Comparison of ENCODE assay signal across 9 cellular contexts in the genomic region with DNA sequence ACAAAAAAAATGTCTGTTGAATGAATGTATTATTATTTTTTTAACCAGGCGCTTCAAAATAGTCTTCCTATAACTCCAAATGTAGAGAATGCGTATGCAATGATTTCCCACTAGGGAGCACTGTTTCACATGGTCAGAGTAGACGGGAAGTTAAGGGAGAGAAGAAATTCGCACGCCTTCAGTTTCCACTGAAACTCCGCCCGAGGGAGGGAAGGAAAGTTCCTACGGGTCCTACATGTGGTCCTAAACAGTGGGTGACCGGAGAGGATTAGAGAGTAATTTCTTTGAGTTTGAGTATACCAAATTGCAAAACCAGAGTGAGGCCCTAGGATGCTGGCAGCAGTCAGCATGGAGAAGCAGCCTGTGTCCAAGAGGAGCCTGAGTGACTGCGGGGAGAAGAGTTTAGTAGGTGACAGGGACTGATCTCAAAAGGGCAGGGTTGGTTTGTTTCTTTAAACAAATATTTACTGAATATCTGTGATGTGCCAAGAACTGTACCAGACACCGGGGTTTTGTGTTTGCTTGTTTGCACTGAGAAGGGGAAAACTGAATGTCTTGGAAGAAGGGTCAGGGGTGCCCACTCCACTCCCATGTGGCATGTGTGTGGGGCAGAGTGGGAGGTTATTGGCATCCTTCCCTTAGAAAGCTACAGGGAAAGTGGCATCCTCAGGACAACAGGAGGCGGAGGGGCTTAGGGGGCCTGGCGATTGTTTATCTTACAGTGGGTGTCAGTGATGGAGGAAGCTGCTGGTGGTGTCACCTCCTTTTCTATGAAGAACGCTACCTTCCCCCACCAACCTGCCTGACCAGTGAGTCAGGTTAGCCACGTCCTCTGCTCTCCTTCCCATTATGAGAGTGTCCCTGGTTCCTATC. TPM values are rescaled to one million over a fixed set of nuclear protein-coding genes. Genes with fewer than 3 reads are reported as not detected.
DNase-seq lines count a peak whose midpoint lies in the region; ATAC-seq and TF ChIP-seq lines count a peak whose summit lies in the region.
"Had no signal": no experiment of that assay in that cellular context is flagged by ENCODE, and none has a peak within 500 bp of the region (broad histone marks: within the 10 kb centered on the region; RNA-seq: fewer than 3 reads in every experiment).

No MANE protein-coding gene starts in this region.

- H3K4me3 ChIP-seq in left ventricle myocardium inferior: no peak overlapping the region
- no peak overlapping the region for H3K4me3 ChIP-seq in smooth muscle cell

- H3K27me3 Mint-ChIP-seq in activated T-cell treated with anti-CD3 and anti-CD28 coated beads, Interleukin-2, amount 50 U/mL, for 24 hours: no peaks in the 10 kb centered on the region
- no peaks in the 10 kb centered on the region for H3K27me3 Mint-ChIP-seq in activated naive CD8-positive, alpha-beta T cell

- H3K9me3 ChIP-seq in left ventricle myocardium inferior (replicated peaks) (no peaks in the 10 kb centered on the region), smooth muscle cell (replicated peaks; ENCODE audit: low read depth) (no peaks in the 10 kb centered on the region)

- H3F3A ChIP-seq in smooth muscle cell (ENCODE audit: low read depth): no peaks in the 10 kb centered on the region

- peak overlapping the region; percentile 74 for H3K27ac Mint-ChIP-seq in activated T-cell treated with anti-CD3 and anti-CD28 coated beads, Interleukin-2, amount 50 U/mL, for 24 hours
- peak overlapping the region; percentile 50 for H3K27ac Mint-ChIP-seq in activated naive CD8-positive, alpha-beta T cell

- H3K27me3 ChIP-seq in left ventricle myocardium inferior (ENCODE audit: low read depth) (peaks cover 18% of the 10 kb centered on the region), smooth muscle cell (ENCODE audit: low read depth) (no peaks in the 10 kb centered on the region)

- no peak overlapping the region for H2AFZ ChIP-seq in smooth muscle cell (ENCODE audit: low read depth)

- WGBS in smooth muscle cell (ENCODE audit: low lambda C conversion rate): 58% methylated on average over 15 of the region's 15 CpGs

- peak overlapping the region; percentile 44 for H3K9ac ChIP-seq in smooth muscle cell (ENCODE audit: low read depth)

- H3K9me3 Mint-ChIP-seq in activated T-cell treated with anti-CD3 and anti-CD28 coated beads, Interleukin-2, amount 50 U/mL, for 24 hours: no peaks in the 10 kb centered on the region
- no peaks in the 10 kb centered on the region for H3K9me3 Mint-ChIP-seq in activated naive CD8-positive, alpha-beta T cell (ENCODE audit: low read depth)

- peaks cover 15% of the 10 kb centered on the region for H3K4me1 Mint-ChIP-seq in activated T-cell treated with anti-CD3 and anti-CD28 coated beads, Interleukin-2, amount 50 U/mL, for 24 hours (ENCODE audit: low read depth)
- peaks cover 9% of the 10 kb centered on the region for H3K4me1 Mint-ChIP-seq in activated naive CD8-positive, alpha-beta T cell (ENCODE audit: low read depth)

- no peaks in the 10 kb centered on the region for H3K79me2 ChIP-seq in smooth muscle cell (ENCODE audit: low read depth)

- H3K27ac ChIP-seq in left ventricle myocardium inferior (replicated peaks): no peak overlapping the region
- peak overlapping the region; percentile 84 for H3K27ac ChIP-seq in smooth muscle cell (ENCODE audit: low read depth)

- H3K4me1 ChIP-seq in left ventricle myocardium inferior: no peaks in the 10 kb centered on the region
- H3K4me1 ChIP-seq in smooth muscle cell (ENCODE audit: low read depth): no peaks in the 10 kb centered on the region

- DNase-seq in activated T-cell treated with anti-CD3 and anti-CD28 coated beads, Interleukin-2, amount 50 U/mL, for 24 hours: peak; percentile 51
- DNase-seq in activated T-cell treated with anti-CD3 and anti-CD28 coated beads, Interleukin-2, amount 50 U/mL, for 1 hour: no peak
- DNase-seq in NCI-H2029 (lab: John Stamatoyannopoulos, UW): peak; percentile 63
- DNase-seq in left ventricle myocardium inferior: no peak
- no peak for DNase-seq in smooth muscle cell (lab: John Stamatoyannopoulos, UW; ENCODE audit: unreplicated experiment)

- no peaks in the 10 kb centered on the region for H3K36me3 ChIP-seq in left ventricle myocardium inferior
- H3K36me3 ChIP-seq in smooth muscle cell (ENCODE audit: low read depth): no peaks in the 10 kb centered on the region

- H3K4me3 Mint-ChIP-seq in activated T-cell treated with anti-CD3 and anti-CD28 coated beads, Interleukin-2, amount 50 U/mL, for 24 hours: peak overlapping the region; percentile 62
- H3K4me3 Mint-ChIP-seq in activated naive CD8-positive, alpha-beta T cell: peak overlapping the region; percentile 67

- TF ChIP-seq CTCF in left ventricle myocardium inferior (IDR thresholded peaks at IDR 0.05; ENCODE audit: borderline replicate concordance) (peak; percentile 74), smooth muscle cell (IDR thresholded peaks at IDR 0.05; ENCODE audit: borderline replicate concordance, insufficient read depth, poor library complexity, severe bottlenecking) (peak; percentile 48)

- H3K4me2 ChIP-seq in smooth muscle cell: no peak overlapping the region

- no peak for ATAC-seq in HG03039 (IDR thresholded peaks at IDR 0.05; ENCODE audit: unreplicated experiment)
- ATAC-seq in GM21423 (IDR thresholded peaks at IDR 0.05; ENCODE audit: unreplicated experiment): no peak

- H3K36me3 Mint-ChIP-seq in activated T-cell treated with anti-CD3 and anti-CD28 coated beads, Interleukin-2, amount 50 U/mL, for 24 hours (ENCODE audit: low read depth): no peaks in the 10 kb centered on the region
- no peaks in the 10 kb centered on the region for H3K36me3 Mint-ChIP-seq in activated naive CD8-positive, alpha-beta T cell

- intact Hi-C loops in left ventricle myocardium inferior (cut with micrococcal nuclease): no loop called here

- H4K20me1 ChIP-seq in smooth muscle cell (ENCODE audit: low read depth): no peaks in the 10 kb centered on the region

RNA-seq across cellular contexts. Expression of gene RNU5D-1, which starts 22.8 kb away (rescaled TPM):
- total RNA-seq in left ventricle myocardium inferior (not detected), smooth muscle cell (not detected in 2 replicates)
- not detected in 2 replicates for polyA plus RNA-seq in smooth muscle cell
- polyA plus RNA-seq: esophagus had no signal

RNA-seq across cellular contexts. Expression of gene KIF2C, which starts 31.4 kb away (rescaled TPM):
- total RNA-seq in left ventricle myocardium inferior: 1.6 TPM
- total RNA-seq in smooth muscle cell: 5.7 and 9.2 TPM in 2 replicates
- 6.8 and 8.5 TPM in 2 replicates for polyA plus RNA-seq in smooth muscle cell

RNA-seq across cellular contexts. Expression of gene ARMH1, which starts 33.7 kb away (rescaled TPM):
- total RNA-seq in left ventricle myocardium inferior (1.1 TPM), smooth muscle cell (1.5 and 4.8 TPM in 2 replicates)
- polyA plus RNA-seq in smooth muscle cell: 8.3 and 10.1 TPM in 2 replicates

RNA-seq across cellular contexts. Expression of gene TMEM53, which starts 33.9 kb away (rescaled TPM):
- total RNA-seq in left ventricle myocardium inferior (11.5 TPM), smooth muscle cell (8.1 and 8.6 TPM in 2 replicates)
- polyA plus RNA-seq in smooth muscle cell: 13.0 and 15.5 TPM in 2 replicates

Comparison
In these comparisons a context has a peak if more than half of its experiments do, and no peak if none do; other contexts are left out.
1. DNase-seq: peak in activated T-cell treated with anti-CD3 and anti-CD28 coated beads, Interleukin-2, amount 50 U/mL, for 24 hours (single experiment) and NCI-H2029 (single experiment); none in activated T-cell treated with anti-CD3 and anti-CD28 coated beads, Interleukin-2, amount 50 U/mL, for 1 hour (single experiment), left ventricle myocardium inferior (single experiment) and smooth muscle cell (single experiment).